Comparison of ENCODE assay signal across 1 cellular context in genomic region chr9:134136117-134136996, GRCh38.
TF ChIP-seq lines count a peak whose summit lies in the region.

No MANE protein-coding gene starts in this region.

TF ChIP-seq in K562, 482 proteins besides CTCF, POLR2A, EP300 and RAD21 (continued from another document):
- TF ChIP-seq PKNOX1 (IDR thresholded peaks at IDR 0.05) (no peak), CREBBP (IDR thresholded peaks at IDR 0.05; ENCODE audit: low read depth, low read length) (no peak)
